In genomic region chr9:114395768-114396167, GRCh38 we compare ENCODE assay signal across 2 cellular contexts.
TF ChIP-seq lines count a peak whose summit lies in the region.

No MANE protein-coding gene starts in this region.

TF ChIP-seq in HepG2, 621 proteins besides CTCF, POLR2A, EP300 and RAD21:
- no peak for TF ChIP-seq MYNN (CRISPR knock-in tag; IDR thresholded peaks at IDR 0.05; ENCODE audit: low read depth)
- TF ChIP-seq ZNF703 (CRISPR knock-in tag; IDR thresholded peaks at IDR 0.05; ENCODE audit: borderline replicate concordance), result no peak
- peak; percentile 87 for TF ChIP-seq ZMYM3 (CRISPR knock-in tag; IDR thresholded peaks at IDR 0.05)
- no peak for TF ChIP-seq HDAC2 (CRISPR knock-in tag; IDR thresholded peaks at IDR 0.05)
- TF ChIP-seq EZH2 (conservative IDR thresholded peaks at IDR 0.05; ENCODE audit: low read depth, low read length), result no peak
- 0 out of 2 replicates have a peak, but pooled peaks have one; percentile 8 for TF ChIP-seq NR2C2 (CRISPR knock-in tag; IDR thresholded peaks at IDR 0.05; ENCODE audit: borderline replicate concordance)
- no peak for TF ChIP-seq ZNF788 (CRISPR knock-in tag; IDR thresholded peaks at IDR 0.05; ENCODE audit: borderline replicate concordance)
- TF ChIP-seq PHF5A (CRISPR knock-in tag; IDR thresholded peaks at IDR 0.05; ENCODE audit: low read depth, unreplicated experiment), result no peak
- TF ChIP-seq ZNF768 (CRISPR knock-in tag; IDR thresholded peaks at IDR 0.05), result peak; percentile 93

TF ChIP-seq in SK-N-SH, 30 proteins besides CTCF, POLR2A, EP300 and RAD21:
- TF ChIP-seq RFX5 (IDR thresholded peaks at IDR 0.05; ENCODE audit: low read length), result no peak
- TF ChIP-seq POLR2AphosphoS5 (IDR thresholded peaks at IDR 0.05; ENCODE audit: low read depth, low read length), result no peak
- TF ChIP-seq FOXM1 (IDR thresholded peaks at IDR 0.05; ENCODE audit: low read depth), result no peak
